ENCODE assay signal across 1 cellular context in the genomic region with DNA sequence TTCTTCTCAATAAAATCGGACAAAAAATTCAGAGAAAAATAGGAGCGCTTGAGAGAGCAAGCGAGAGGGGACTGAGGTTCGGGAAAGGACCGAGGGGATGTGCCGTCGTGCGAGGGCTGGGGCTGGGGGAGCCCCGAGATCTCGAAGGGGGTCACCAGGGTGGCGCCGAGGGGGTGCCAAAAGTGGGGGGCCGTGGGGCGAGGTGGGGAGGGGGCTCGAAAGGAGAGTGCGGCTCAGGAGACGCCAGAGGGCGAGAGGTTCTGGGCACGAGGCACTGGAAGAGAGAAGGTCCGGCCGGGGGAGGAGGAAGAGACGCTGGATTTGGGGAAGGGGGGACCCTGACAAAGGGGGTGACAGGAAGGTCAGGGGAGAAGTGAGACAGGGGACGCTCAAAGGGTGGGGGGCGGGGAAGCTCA.
TF ChIP-seq lines count a peak whose summit lies in the region.

No MANE protein-coding gene starts in this region.

TF ChIP-seq in liver, 16 proteins besides CTCF, POLR2A, EP300 and RAD21 (continued from another document):
- TF ChIP-seq, protein P1, sequence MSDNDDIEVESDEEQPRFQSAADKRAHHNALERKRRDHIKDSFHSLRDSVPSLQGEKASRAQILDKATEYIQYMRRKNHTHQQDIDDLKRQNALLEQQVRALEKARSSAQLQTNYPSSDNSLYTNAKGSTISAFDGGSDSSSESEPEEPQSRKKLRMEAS (IDR thresholded peaks at IDR 0.05), result no peak
- no peak for TF ChIP-seq SP1 (IDR thresholded peaks at IDR 0.05)
- no peak for TF ChIP-seq HNF4A (conservative IDR thresholded peaks at IDR 0.05)
TF ChIP-seq in liver: peak in this region for 0.
